Comparison of ENCODE assay signal across 21 cellular contexts in the genomic region with DNA sequence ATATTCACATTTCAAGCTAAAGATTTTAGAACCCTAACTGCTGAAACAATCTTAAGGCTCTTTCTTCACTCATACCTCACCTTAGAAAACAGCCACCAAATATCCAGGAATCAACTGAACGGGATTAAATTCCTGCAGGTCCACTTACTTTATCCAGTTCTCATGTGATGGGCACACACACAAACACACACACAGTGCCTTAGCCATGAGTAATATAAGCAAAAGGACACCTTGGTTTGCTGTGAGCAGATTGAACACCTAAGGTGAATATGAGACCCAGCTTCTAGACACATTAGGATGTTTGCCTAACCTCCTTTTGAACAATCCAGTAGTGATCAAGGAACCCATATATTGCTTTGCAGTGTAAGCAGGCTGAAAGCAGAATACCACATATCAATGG.
A peak's percentile ranks its signal among the peaks of the same experiment; 100 is the strongest.
DNase-seq lines count a peak whose midpoint lies in the region; ATAC-seq and TF ChIP-seq lines count a peak whose summit lies in the region.
"Had no signal": no experiment of that assay in that cellular context is flagged by ENCODE, and none has a peak within 500 bp of the region (broad histone marks: within the 10 kb centered on the region; RNA-seq: fewer than 3 reads in every experiment).

No MANE protein-coding gene starts in this region.

- H3K9me3 Mint-ChIP-seq in nephron progenitor cell (no peaks in the 10 kb centered on the region), H9 (no peaks in the 10 kb centered on the region)
- H3K9me3 Mint-ChIP-seq: activated T-cell treated with anti-CD3 and anti-CD28 coated beads, Interleukin-2, amount 50 U/mL, for 4 hours had no signal

- H2BK120ac ChIP-seq in IMR-90 (ENCODE audit: low read depth, low read length) (peak overlapping the region; percentile 33), H9 (ENCODE audit: low read depth, low read length, poor library complexity, severe bottlenecking) (no peak overlapping the region)

- H3K36me3 Mint-ChIP-seq in nephron progenitor cell (ENCODE audit: low read depth) = peaks cover 41% of the 10 kb centered on the region
- peaks cover 0 to 19% (median 13%) of the 10 kb centered on the region in 3 experiments; a peak in 5 of 7 replicates for H3K36me3 Mint-ChIP-seq in H9 (ENCODE audit: insufficient read depth in 1 of 3, low read depth in 3 of 3)

- no peaks in the 10 kb centered on the region for H3K79me2 ChIP-seq in H9 (ENCODE audit: insufficient read depth, low read length)

- no peaks in the 10 kb centered on the region for H3K4me1 Mint-ChIP-seq in nephron progenitor cell
- H3K4me1 Mint-ChIP-seq in H9 = no peaks in the 10 kb centered on the region

- H3K9ac ChIP-seq in IMR-90 (ENCODE audit: low read depth, low read length) (no peak overlapping the region), H9 (ENCODE audit: extremely low read depth, insufficient read length, low read length) (no peak overlapping the region)

- H3K4me2 ChIP-seq in IMR-90 (ENCODE audit: low read depth, low read length) = no peak overlapping the region
- H3K4me2 ChIP-seq in H9 (ENCODE audit: insufficient read depth, insufficient read length, low read length) = no peak overlapping the region

- H2BK12ac ChIP-seq in H9 (ENCODE audit: insufficient read length, low read depth, low read length) = no peak overlapping the region

- POLR2A ChIA-PET in IMR-90 (lab: Charles Lee; ENCODE audit: unreplicated experiment) (no interaction called here), A673 (lab: Charles Lee; ENCODE audit: low non-redundant PET) (no interaction called here)

- H3K4me1 ChIP-seq in IMR-90 (ENCODE audit: control insufficient read depth, insufficient read depth, low read length) = peaks cover 9% of the 10 kb centered on the region
- no peaks in the 10 kb centered on the region for H3K4me1 ChIP-seq in H9 (ENCODE audit: insufficient read depth, low read length)
- peaks cover 5% of the 10 kb centered on the region for H3K4me1 ChIP-seq in A673 (ENCODE audit: insufficient read depth, low read length, poor library complexity, severe bottlenecking)

- H3K27ac ChIP-seq in IMR-90 (ENCODE audit: insufficient read depth, low read length) (no peak overlapping the region), H9 (ENCODE audit: insufficient read length, low read depth, low read length) (no peak overlapping the region), A673 (ENCODE audit: low read depth, low read length, poor library complexity, severe bottlenecking) (no peak overlapping the region)
- H3K27ac ChIP-seq: C4-2B had no signal

- H2AK9ac ChIP-seq in IMR-90 (replicated peaks; ENCODE audit: low read depth, low read length, poor library complexity) = no peak overlapping the region

- H4K91ac ChIP-seq in IMR-90 (ENCODE audit: insufficient read depth, low read depth, low read length) (no peak overlapping the region), H9 (ENCODE audit: insufficient read length, low read depth, low read length) (no peak overlapping the region)

- DNase-seq in AG10803 (ENCODE audit: low read depth) = peak; percentile 44
- DNase-seq in IMR-90 = no peak
- DNase-seq in amniotic epithelial cell (ENCODE audit: low read depth) = peak; percentile 37
- DNase-seq in nephron progenitor cell = no peak
- no peak for DNase-seq in NK-92 (lab: John Stamatoyannopoulos, UW; ENCODE audit: unreplicated experiment)
- DNase-seq in H9 = no peak
- no peak for DNase-seq in A673 (ENCODE audit: low spot score)
- DNase-seq: activated CD4-positive, CD25-positive, alpha-beta regulatory T cell treated with anti-CD3 and anti-CD28 coated beads, Interleukin-2, amount 50 U/mL, for 72 hours; activated naive CD4-positive, alpha-beta T cell treated with Interleukin-2 at 50 U/mL for 16 hours; activated T-cell treated with anti-CD3 and anti-CD28 coated beads, Interleukin-2, amount 50 U/mL, for 4 hours; dermis blood vessel endothelial cell; left cardiac atrium; MM.1S; NCI-H1417; NCI-H446; nucleus accumbens; SHP77 treated with DMSO at 0.1 percent for 48 hours; T-helper 1 cell had no signal

- intact Hi-C loops in IMR-90 (cut with micrococcal nuclease) = loop anchor here (2.0 kb wide), 1 partner anchor 18 kb away; no protein-coding TSS in a partner anchor
- intact Hi-C loops in A673 (cut with micrococcal nuclease; ENCODE audit: unreplicated experiment) = no loop called here

- H4K8ac ChIP-seq in IMR-90 (ENCODE audit: low read depth in 2 of 2, low read length in 2 of 2) (no peak overlapping the region), H9 (replicated peaks; ENCODE audit: insufficient read length, low read depth, low read length) (no peak overlapping the region)

- H2BK5ac ChIP-seq in IMR-90 (ENCODE audit: low read depth, low read length, poor library complexity, severe bottlenecking) = no peak overlapping the region
- no peak overlapping the region for H2BK5ac ChIP-seq in H9 (ENCODE audit: insufficient read length, low read length)

- dilution Hi-C loops in IMR-90 (cut with HindIII; ENCODE audit: low sequenced_read_pairs, unreplicated experiment) = no loop called here

- no peak for TF ChIP-seq CTCF in AG10803 (conservative IDR thresholded peaks at IDR 0.05; ENCODE audit: low read length)
- TF ChIP-seq CTCF in IMR-90 (conservative IDR thresholded peaks at IDR 0.05; ENCODE audit: low read depth, low read length) = no peak
- TF ChIP-seq CTCF in nephron progenitor cell (IDR thresholded peaks at IDR 0.05) = no peak
- TF ChIP-seq CTCF in H9 (conservative IDR thresholded peaks at IDR 0.05) = no peak
- TF ChIP-seq CTCF in A673 (conservative IDR thresholded peaks at IDR 0.05; ENCODE audit: low read depth, low read length) = no peak

- H3K4me3 ChIP-seq in AG10803 (ENCODE audit: low read length) = no peak overlapping the region
- H3K4me3 ChIP-seq in IMR-90 (ENCODE audit: insufficient read depth, low read depth, low read length) = no peak overlapping the region
- no peak overlapping the region for H3K4me3 ChIP-seq in A673 (ENCODE audit: low read depth, low read length, poor library complexity, severe bottlenecking)
- H3K4me3 ChIP-seq: K562 had no signal

- TF ChIP-seq RAD21 in IMR-90 (IDR thresholded peaks at IDR 0.05; ENCODE audit: low read length) = no peak

- H3K56ac ChIP-seq in IMR-90 (ENCODE audit: extremely low read depth, insufficient read depth, low read length) = no peak overlapping the region
- no peak overlapping the region for H3K56ac ChIP-seq in H9 (ENCODE audit: insufficient read length, low read depth, low read length)

- H2BK20ac ChIP-seq in IMR-90 (ENCODE audit: low read depth, low read length) (peak overlapping the region; percentile 67), H9 (ENCODE audit: low read depth, low read length, poor library complexity, severe bottlenecking) (no peak overlapping the region)

- H3K36me3 ChIP-seq in IMR-90 (ENCODE audit: control insufficient read depth, insufficient read depth, low read length) (peaks cover 3% of the 10 kb centered on the region; the same call in 1 of the 2 replicates), A673 (ENCODE audit: insufficient read depth, low read length, poor library complexity, severe bottlenecking) (no peaks in the 10 kb centered on the region)

- WGBS in IMR-90 (ENCODE audit: extremely low coverage in 2 of 2, insufficient read length in 1 of 2), 2 experiments = no CpG with 5 or more reads among the region's 1 CpG
- no CpG with 5 or more reads among the region's 1 CpG for WGBS in H9 (ENCODE audit: extremely low coverage, insufficient read length, low lambda C conversion rate)

- H3K4me3 Mint-ChIP-seq in nephron progenitor cell (no peak overlapping the region), H9 (no peak overlapping the region)
- H3K4me3 Mint-ChIP-seq: activated T-cell treated with anti-CD3 and anti-CD28 coated beads, Interleukin-2, amount 50 U/mL, for 4 hours had no signal

- no peak for ATAC-seq in IMR-90 (ENCODE audit: low read depth)
- ATAC-seq in HG03045 (IDR thresholded peaks at IDR 0.05; ENCODE audit: unreplicated experiment) = no peak
- ATAC-seq: activated T-cell treated with anti-CD3 and anti-CD28 coated beads, Interleukin-2, amount 50 U/mL, for 4 hours; K562; left cardiac atrium had no signal

- CTCF ChIA-PET in IMR-90 (lab: Yijun Ruan, JAX) = no interaction called here
- CTCF ChIA-PET in A673 (lab: Charles Lee) = no interaction called here

- H3K9me1 ChIP-seq in IMR-90 (ENCODE audit: insufficient read depth, low read length) = peaks cover 7% of the 10 kb centered on the region; the same call in 1 of the 2 replicates

- H3K18ac ChIP-seq in IMR-90 (ENCODE audit: low read depth, low read length) (peak overlapping the region; percentile 9; the same call in 1 of the 2 replicates), H9 (ENCODE audit: insufficient read length, low read depth, low read length) (no peak overlapping the region)

- H3K23ac ChIP-seq in IMR-90 (ENCODE audit: low read depth, low read length) (no peak overlapping the region), H9 (ENCODE audit: insufficient read length, low read depth, low read length) (no peak overlapping the region)

- H3K27me3 Mint-ChIP-seq in nephron progenitor cell (ENCODE audit: low read depth, poor library complexity) = no peaks in the 10 kb centered on the region
- no peaks in the 10 kb centered on the region for H3K27me3 Mint-ChIP-seq in H9 (ENCODE audit: low read depth)

- no peak overlapping the region for H2AFZ ChIP-seq in IMR-90 (replicated peaks; ENCODE audit: low read length, poor library complexity)
- no peak overlapping the region for H2AFZ ChIP-seq in H9 (ENCODE audit: low read length)

- no peak for TF ChIP-seq POLR2A in IMR-90 (IDR thresholded peaks at IDR 0.05; ENCODE audit: low read depth, low read length)

- H3K27ac Mint-ChIP-seq in nephron progenitor cell (peak overlapping the region; percentile 68), H9 (no peak overlapping the region)

- H4K20me1 ChIP-seq in IMR-90 (ENCODE audit: insufficient read depth, low read length) (no peaks in the 10 kb centered on the region), H9 (ENCODE audit: control insufficient read depth, insufficient read depth, insufficient read length) (no peaks in the 10 kb centered on the region)

- H4K5ac ChIP-seq in IMR-90 (ENCODE audit: low read depth, low read length) (peak overlapping the region; percentile 30; the same call in 1 of the 2 replicates), H9 (ENCODE audit: insufficient read length, low read depth, low read length) (no peak overlapping the region)

- H3K23me2 ChIP-seq in H9 (ENCODE audit: insufficient read length, low read depth, low read length, poor library complexity, severe bottlenecking) = no peaks in the 10 kb centered on the region

- in situ Hi-C loops in IMR-90 (cut with MboI; ENCODE audit: low sequenced_read_pairs) = no loop called here

- H3T11ph ChIP-seq in H9 (ENCODE audit: low read length) = no peak overlapping the region

- H3K27me3 ChIP-seq in IMR-90 (ENCODE audit: control insufficient read depth, insufficient read depth, low read length) = no peaks in the 10 kb centered on the region
- H3K27me3 ChIP-seq in H9 (ENCODE audit: insufficient read depth, low read length) = no peaks in the 10 kb centered on the region
- H3K27me3 ChIP-seq in A673 (replicated peaks; ENCODE audit: insufficient read depth, low read depth, low read length, poor library complexity) = no peaks in the 10 kb centered on the region

- BruUV-seq in IMR-90 (replicated peaks; lab: Mats Ljungman, UMichigan) (no TSS peak), A673 (replicated peaks; lab: Mats Ljungman, UMichigan) (no TSS peak)

- H3K4ac ChIP-seq in IMR-90 (ENCODE audit: low read depth, low read length) = no peak overlapping the region; the same call in 1 of the 2 replicates
- H3K4ac ChIP-seq in H9 (ENCODE audit: low read depth, low read length) = no peak overlapping the region

- H2AK5ac ChIP-seq in IMR-90 (ENCODE audit: low read depth, low read length) = no peak overlapping the region; the same call in 1 of the 2 replicates
- no peak overlapping the region for H2AK5ac ChIP-seq in H9 (ENCODE audit: insufficient read length, low read length)

- no peak overlapping the region; the same call in 1 of the 2 replicates for H3K14ac ChIP-seq in IMR-90 (replicated peaks; ENCODE audit: low read depth, low read length)
- H3K14ac ChIP-seq in H9 (ENCODE audit: insufficient read depth, low read length) = no peak overlapping the region

- peaks cover 7 to 10% of the 10 kb centered on the region in 2 experiments; a peak in 3 of 4 replicates for H3K79me1 ChIP-seq in IMR-90 (ENCODE audit: low read depth in 1 of 2, low read length in 2 of 2)
- H3K79me1 ChIP-seq in H9 (ENCODE audit: insufficient read depth, low read depth, low read length, poor library complexity, severe bottlenecking) = no peaks in the 10 kb centered on the region

- H2BK15ac ChIP-seq in IMR-90 (ENCODE audit: low read depth, low read length) = peak overlapping the region; percentile 9; the same call in 1 of the 3 replicates
- no peak overlapping the region for H2BK15ac ChIP-seq in H9 (ENCODE audit: low read depth, low read length)

- H3K9me3 ChIP-seq in IMR-90 (ENCODE audit: control insufficient read depth, insufficient read depth, low read length) (no peaks in the 10 kb centered on the region), H9 (ENCODE audit: control insufficient read depth, low read depth, low read length) (no peaks in the 10 kb centered on the region), A673 (ENCODE audit: low read depth, low read length, poor library complexity, severe bottlenecking) (no peaks in the 10 kb centered on the region)

Comparison
In these comparisons a context has a peak if more than half of its experiments do, and no peak if none do; other contexts are left out.
1. DNase-seq: peak in AG10803 (single experiment) and amniotic epithelial cell (single experiment); none in IMR-90 (single experiment), nephron progenitor cell (single experiment), NK-92 (single experiment), H9 (single experiment) and A673 (single experiment).